Comparison of ENCODE assay signal across 13 cellular contexts in genomic region chr17:41340934-41341861, GRCh38. TPM values are rescaled to one million over a fixed set of nuclear protein-coding genes. Genes with fewer than 3 reads are reported as not detected.
A peak's percentile ranks its signal among the peaks of the same experiment; 100 is the strongest.
DNase-seq lines count a peak whose midpoint lies in the region; ATAC-seq and TF ChIP-seq lines count a peak whose summit lies in the region.
"Had no signal": no experiment of that assay in that cellular context is flagged by ENCODE, and none has a peak within 500 bp of the region (broad histone marks: within the 10 kb centered on the region; RNA-seq: fewer than 3 reads in every experiment).

No MANE protein-coding gene starts in this region.

- 73 to 77% methylated on average over 7 of the region's 7 CpGs for WGBS in upper lobe of left lung, 2 donors

- TF ChIP-seq POLR2A in upper lobe of left lung (IDR thresholded peaks at IDR 0.05): no peak

- H3K4me3 Mint-ChIP-seq in activated CD8-positive, alpha-beta T cell treated with anti-CD3 and anti-CD28 coated beads for 36 hours: no peak overlapping the region
- H3K4me3 Mint-ChIP-seq in effector memory CD8-positive, alpha-beta T cell: peak overlapping the region; percentile 66 to 85
- no peak overlapping the region for H3K4me3 Mint-ChIP-seq in type B pancreatic cell
- H3K4me3 Mint-ChIP-seq in neural progenitor cell: no peak overlapping the region

- H3K4me3 ChIP-seq in upper lobe of left lung (no peak overlapping the region), neural progenitor cell (no peak overlapping the region)

- H3K36me3 ChIP-seq in upper lobe of left lung (no peaks in the 10 kb centered on the region), neural progenitor cell (no peaks in the 10 kb centered on the region)

- DNase-seq in activated CD8-positive, alpha-beta memory T cell treated with anti-CD3 and anti-CD28 coated beads for 24 hours: peak; percentile 65
- DNase-seq in activated CD8-positive, alpha-beta memory T cell treated with anti-CD3 and anti-CD28 coated beads, Interleukin-2, amount 50 U/mL, for 48 hours: no peak
- DNase-seq in activated CD8-positive, alpha-beta T cell treated with anti-CD3 and anti-CD28 coated beads for 36 hours: peak; percentile 77
- DNase-seq in effector memory CD8-positive, alpha-beta T cell: peak; percentile 59 to 62 (median 62)
- DNase-seq in type B pancreatic cell (ENCODE audit: extremely low spot score, unreplicated experiment) (no peak), upper lobe of left lung (no peak), neural progenitor cell (ENCODE audit: low spot score) (no peak)
- DNase-seq: EL, NCI-H446 treated with DMSO at 0.1 percent for 48 hours had no signal

- TF ChIP-seq CTCF in activated CD8-positive, alpha-beta T cell treated with anti-CD3 and anti-CD28 coated beads for 36 hours (IDR thresholded peaks at IDR 0.05): no peak
- TF ChIP-seq CTCF in type B pancreatic cell (conservative IDR thresholded peaks at IDR 0.05) (no peak), upper lobe of left lung (IDR thresholded peaks at IDR 0.05) (no peak), neural progenitor cell (IDR thresholded peaks at IDR 0.05) (no peak)

- H3K27ac ChIP-seq in upper lobe of left lung (no peak overlapping the region), neural progenitor cell (no peak overlapping the region)

- H3K27me3 Mint-ChIP-seq in activated CD8-positive, alpha-beta T cell treated with anti-CD3 and anti-CD28 coated beads for 36 hours: no peaks in the 10 kb centered on the region
- H3K27me3 Mint-ChIP-seq in effector memory CD8-positive, alpha-beta T cell: no peaks in the 10 kb centered on the region
- no peaks in the 10 kb centered on the region for H3K27me3 Mint-ChIP-seq in type B pancreatic cell
- H3K27me3 Mint-ChIP-seq in neural progenitor cell (ENCODE audit: insufficient read depth, low read depth): no peaks in the 10 kb centered on the region

- H3K4me1 Mint-ChIP-seq in activated CD8-positive, alpha-beta T cell treated with anti-CD3 and anti-CD28 coated beads for 36 hours (ENCODE audit: low read depth): peaks cover 47% of the 10 kb centered on the region
- peaks cover 45 to 51% of the 10 kb centered on the region in 2 donors for H3K4me1 Mint-ChIP-seq in effector memory CD8-positive, alpha-beta T cell (ENCODE audit: low read depth in 2 of 2)
- H3K4me1 Mint-ChIP-seq in type B pancreatic cell (ENCODE audit: unreplicated experiment): peaks cover 30% of the 10 kb centered on the region
- peaks cover 6% of the 10 kb centered on the region for H3K4me1 Mint-ChIP-seq in neural progenitor cell

- no peaks in the 10 kb centered on the region for H4K20me1 ChIP-seq in neural progenitor cell (ENCODE audit: low read depth)

- H3K9ac ChIP-seq in neural progenitor cell: no peak overlapping the region

- peaks cover 2% of the 10 kb centered on the region for H3K36me3 Mint-ChIP-seq in activated CD8-positive, alpha-beta T cell treated with anti-CD3 and anti-CD28 coated beads for 36 hours (ENCODE audit: low read depth)
- peaks cover 20% of the 10 kb centered on the region for H3K36me3 Mint-ChIP-seq in effector memory CD8-positive, alpha-beta T cell (ENCODE audit: insufficient read depth)
- H3K36me3 Mint-ChIP-seq in type B pancreatic cell (no peaks in the 10 kb centered on the region), neural progenitor cell (no peaks in the 10 kb centered on the region)

- no peaks in the 10 kb centered on the region for H3F3A ChIP-seq in neural progenitor cell (ENCODE audit: low read depth)

- H2AFZ ChIP-seq in neural progenitor cell (replicated peaks): no peak overlapping the region

- POLR2A ChIA-PET in activated CD8-positive, alpha-beta T cell treated with anti-CD3 and anti-CD28 coated beads for 36 hours (lab: Charles Lee): interaction anchor here (0.6 to 1.2 kb wide), 2 partner anchors 33 to 50 kb away, joined by 3 read pairs; no protein-coding TSS in a partner anchor

- intact Hi-C loops in activated CD8-positive, alpha-beta T cell treated with anti-CD3 and anti-CD28 coated beads for 36 hours (cut with micrococcal nuclease): no loop called here

- CTCF ChIA-PET in activated CD8-positive, alpha-beta T cell treated with anti-CD3 and anti-CD28 coated beads for 36 hours (lab: Charles Lee): interaction anchor here (0.9 to 2.1 kb wide), 3 partner anchors 19 to 347 kb away, joined by 3 to 13 read pairs (median 5); no protein-coding TSS in a partner anchor

- peak overlapping the region; percentile 9 for H3K27ac Mint-ChIP-seq in activated CD8-positive, alpha-beta T cell treated with anti-CD3 and anti-CD28 coated beads for 36 hours
- H3K27ac Mint-ChIP-seq in effector memory CD8-positive, alpha-beta T cell: peak overlapping the region; percentile 92 to 99
- H3K27ac Mint-ChIP-seq in type B pancreatic cell (peak overlapping the region; percentile 88), neural progenitor cell (no peak overlapping the region)

- no peaks in the 10 kb centered on the region for H3K79me2 ChIP-seq in neural progenitor cell (ENCODE audit: low read depth)

- peaks cover 0 to 6% (median 0%) of the 10 kb centered on the region in 4 donors for H3K9me3 ChIP-seq in upper lobe of left lung
- H3K9me3 ChIP-seq in neural progenitor cell (ENCODE audit: low read depth): peaks cover 2% of the 10 kb centered on the region

- ATAC-seq in activated CD8-positive, alpha-beta T cell treated with anti-CD3 and anti-CD28 coated beads for 36 hours: peak; percentile 76
- peak; percentile 60 for ATAC-seq in effector memory CD8-positive, alpha-beta T cell (replicated peaks)
- no peak for ATAC-seq in upper lobe of left lung (ENCODE audit: low FRiP score in 2 of 2)
- ATAC-seq in HG03342 (IDR thresholded peaks at IDR 0.05; ENCODE audit: unreplicated experiment): no peak
- ATAC-seq: HCT116 had no signal

- TF ChIP-seq EP300 in upper lobe of left lung (IDR thresholded peaks at IDR 0.05): no peak

- H3K27me3 ChIP-seq in upper lobe of left lung: no peaks in the 10 kb centered on the region
- no peaks in the 10 kb centered on the region for H3K27me3 ChIP-seq in neural progenitor cell

- H3K4me1 ChIP-seq in upper lobe of left lung (peaks cover 7 to 9% (median 8%) of the 10 kb centered on the region in 4 donors), neural progenitor cell (no peaks in the 10 kb centered on the region)

- H3K9me3 Mint-ChIP-seq in activated CD8-positive, alpha-beta T cell treated with anti-CD3 and anti-CD28 coated beads for 36 hours: peaks cover 8% of the 10 kb centered on the region
- peaks cover 3 to 10% of the 10 kb centered on the region in 2 donors for H3K9me3 Mint-ChIP-seq in effector memory CD8-positive, alpha-beta T cell
- peaks cover 12% of the 10 kb centered on the region for H3K9me3 Mint-ChIP-seq in type B pancreatic cell
- peaks cover 9% of the 10 kb centered on the region for H3K9me3 Mint-ChIP-seq in neural progenitor cell

- H3K4me2 ChIP-seq in neural progenitor cell: no peak overlapping the region

RNA-seq across cellular contexts. Expression of gene KRT33A, which starts 9.4 kb away (rescaled TPM):
- total RNA-seq in activated CD8-positive, alpha-beta T cell treated with anti-CD3 and anti-CD28 coated beads for 36 hours: not detected
- 0.24 and 1.9 TPM in 2 replicates for total RNA-seq in type B pancreatic cell (ENCODE audit: low replicate concordance)
- not detected for total RNA-seq in upper lobe of left lung
- total RNA-seq in neural progenitor cell (ENCODE audit: low replicate concordance): not detected in 2 replicates
- total RNA-seq: activated CD8-positive, alpha-beta memory T cell treated with anti-CD3 and anti-CD28 coated beads for 36 hours; SK-MEL-5 had no signal

RNA-seq across cellular contexts. Expression of gene KRTAP17-1, which starts 25.7 kb away (rescaled TPM):
- not detected for total RNA-seq in activated CD8-positive, alpha-beta T cell treated with anti-CD3 and anti-CD28 coated beads for 36 hours
- not detected in 2 replicates for total RNA-seq in type B pancreatic cell (ENCODE audit: low replicate concordance)
- total RNA-seq in upper lobe of left lung: not detected
- not detected in 2 replicates for total RNA-seq in neural progenitor cell (ENCODE audit: low replicate concordance)
- total RNA-seq: activated CD8-positive, alpha-beta memory T cell treated with anti-CD3 and anti-CD28 coated beads for 36 hours; SK-MEL-5 had no signal

RNA-seq across cellular contexts. Expression of gene KRT33B, which starts 28.4 kb away (rescaled TPM):
- total RNA-seq in activated CD8-positive, alpha-beta T cell treated with anti-CD3 and anti-CD28 coated beads for 36 hours: not detected
- total RNA-seq in type B pancreatic cell (ENCODE audit: low replicate concordance) (not detected in 2 replicates), upper lobe of left lung (not detected), neural progenitor cell (ENCODE audit: low replicate concordance) (not detected in 2 replicates)
- total RNA-seq: activated CD8-positive, alpha-beta memory T cell treated with anti-CD3 and anti-CD28 coated beads for 36 hours; SK-MEL-5 had no signal

RNA-seq across cellular contexts. Expression of gene KRTAP16-1, which starts 32.1 kb away (rescaled TPM):
- total RNA-seq in activated CD8-positive, alpha-beta T cell treated with anti-CD3 and anti-CD28 coated beads for 36 hours: not detected
- not detected in 2 replicates for total RNA-seq in type B pancreatic cell (ENCODE audit: low replicate concordance)
- total RNA-seq in upper lobe of left lung: not detected
- total RNA-seq in neural progenitor cell (ENCODE audit: low replicate concordance): not detected in 2 replicates
- total RNA-seq: activated CD8-positive, alpha-beta memory T cell treated with anti-CD3 and anti-CD28 coated beads for 36 hours; SK-MEL-5 had no signal

RNA-seq across cellular contexts. Expression of gene KRTAP29-1, which starts 38.5 kb away (rescaled TPM):
- total RNA-seq in activated CD8-positive, alpha-beta T cell treated with anti-CD3 and anti-CD28 coated beads for 36 hours: not detected
- total RNA-seq in type B pancreatic cell (ENCODE audit: low replicate concordance) (not detected in 2 replicates), upper lobe of left lung (not detected), neural progenitor cell (ENCODE audit: low replicate concordance) (not detected in 2 replicates)
- total RNA-seq: activated CD8-positive, alpha-beta memory T cell treated with anti-CD3 and anti-CD28 coated beads for 36 hours; SK-MEL-5 had no signal

Comparison
In these comparisons a context has a peak if more than half of its experiments do, and no peak if none do; other contexts are left out.
1. DNase-seq: peak in activated CD8-positive, alpha-beta memory T cell treated with anti-CD3 and anti-CD28 coated beads for 24 hours (single experiment), activated CD8-positive, alpha-beta T cell treated with anti-CD3 and anti-CD28 coated beads for 36 hours (single experiment) and effector memory CD8-positive, alpha-beta T cell (3 of 3); none in activated CD8-positive, alpha-beta memory T cell treated with anti-CD3 and anti-CD28 coated beads, Interleukin-2, amount 50 U/mL, for 48 hours (single experiment), type B pancreatic cell (single experiment), upper lobe of left lung (0 of 2) and neural progenitor cell (single experiment).
2. ATAC-seq: peak in activated CD8-positive, alpha-beta T cell treated with anti-CD3 and anti-CD28 coated beads for 36 hours (single experiment) and effector memory CD8-positive, alpha-beta T cell (single experiment); none in upper lobe of left lung (0 of 2) and HG03342 (single experiment).
3. H3K4me3 Mint-ChIP-seq: peak in effector memory CD8-positive, alpha-beta T cell (2 of 2); none in activated CD8-positive, alpha-beta T cell treated with anti-CD3 and anti-CD28 coated beads for 36 hours (single experiment), type B pancreatic cell (single experiment) and neural progenitor cell (single experiment).